8 cellular contexts compared by ENCODE assay signal in genomic region chr6:14664112-14664592, GRCh38.
DNase-seq lines count a peak whose midpoint lies in the region; ATAC-seq and TF ChIP-seq lines count a peak whose summit lies in the region.

No MANE protein-coding gene starts in this region.

- peaks cover 26% of the 10 kb centered on the region for H3K4me1 Mint-ChIP-seq in activated T-cell treated with anti-CD3 and anti-CD28 coated beads, Interleukin-2, amount 50 U/mL, for 4 hours (ENCODE audit: low read depth)

- H3K36me3 Mint-ChIP-seq in activated T-cell treated with anti-CD3 and anti-CD28 coated beads, Interleukin-2, amount 50 U/mL, for 4 hours (ENCODE audit: insufficient read depth), result no peaks in the 10 kb centered on the region

- H3K4me1 ChIP-seq in BE2C, result peaks cover 5% of the 10 kb centered on the region; the same call in 1 of the 2 replicates

- H3K27me3 ChIP-seq in BE2C, result no peaks in the 10 kb centered on the region

- no peaks in the 10 kb centered on the region for H3K9me3 Mint-ChIP-seq in activated T-cell treated with anti-CD3 and anti-CD28 coated beads, Interleukin-2, amount 50 U/mL, for 4 hours

- no peaks in the 10 kb centered on the region for H3K27me3 Mint-ChIP-seq in activated T-cell treated with anti-CD3 and anti-CD28 coated beads, Interleukin-2, amount 50 U/mL, for 4 hours (ENCODE audit: low read depth)

- H3K4me3 Mint-ChIP-seq in activated T-cell treated with anti-CD3 and anti-CD28 coated beads, Interleukin-2, amount 50 U/mL, for 4 hours, result peak overlapping the region; percentile 54

- H3K9me3 ChIP-seq in BE2C, result no peaks in the 10 kb centered on the region

- DNase-seq in BE2C (peak; percentile 16), dedifferentiated amniotic fluid mesenchymal stem cell (ENCODE audit: extremely low spot score) (no peak), NCI-H345 (lab: John Stamatoyannopoulos, UW) (no peak), NCI-H2196 (lab: John Stamatoyannopoulos, UW; ENCODE audit: unreplicated experiment) (no peak)
- DNase-seq in activated T-cell treated with anti-CD3 and anti-CD28 coated beads, Interleukin-2, amount 50 U/mL, for 4 hours, result no peak

- H3K36me3 ChIP-seq in BE2C, result no peaks in the 10 kb centered on the region

- ATAC-seq in GM18858 (IDR thresholded peaks at IDR 0.05; ENCODE audit: unreplicated experiment), result peak; percentile 59
- peak; percentile 50 for ATAC-seq in HG03135 (IDR thresholded peaks at IDR 0.05; ENCODE audit: unreplicated experiment)
- peak; percentile 38 to 41 for ATAC-seq in activated T-cell treated with anti-CD3 and anti-CD28 coated beads, Interleukin-2, amount 50 U/mL, for 4 hours
- no peak for ATAC-seq in HG03342 (IDR thresholded peaks at IDR 0.05; ENCODE audit: unreplicated experiment)

- no peak for TF ChIP-seq CTCF in BE2C (IDR thresholded peaks at IDR 0.05; ENCODE audit: low read depth, low read length)

- no peak overlapping the region for H3K4me3 ChIP-seq in BE2C (ENCODE audit: low read depth, low read length)
